In the genomic region with DNA sequence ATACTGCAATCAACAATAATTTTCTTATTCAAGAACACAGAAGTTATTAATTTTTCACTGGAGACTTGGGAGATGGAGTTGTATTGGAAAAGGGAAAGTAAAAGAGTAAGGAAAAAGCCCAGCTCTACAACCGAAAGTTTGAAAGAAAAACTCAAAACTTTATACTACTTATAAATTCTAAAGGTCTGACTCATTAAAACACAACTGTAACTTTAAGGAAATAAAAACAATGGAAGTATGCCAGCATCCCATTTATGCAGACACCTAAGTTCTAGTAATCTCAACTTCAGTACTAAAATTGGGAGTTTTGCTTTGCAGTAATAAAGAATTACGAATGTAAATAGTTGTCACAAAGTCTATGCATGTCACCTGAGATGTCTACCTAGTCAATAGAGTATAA, we compare ENCODE assay signal across 21 cellular contexts.
A peak's percentile ranks its signal among the peaks of the same experiment; 100 is the strongest.
DNase-seq lines count a peak whose midpoint lies in the region; ATAC-seq and TF ChIP-seq lines count a peak whose summit lies in the region.
"Had no signal": no experiment of that assay in that cellular context is flagged by ENCODE, and none has a peak within 500 bp of the region (broad histone marks: within the 10 kb centered on the region; RNA-seq: fewer than 3 reads in every experiment).

No MANE protein-coding gene starts in this region.

- TF ChIP-seq RAD21 in IMR-90 (IDR thresholded peaks at IDR 0.05; ENCODE audit: low read length) = no peak

- no peak overlapping the region for H2BK5ac ChIP-seq in IMR-90 (ENCODE audit: low read depth, low read length, poor library complexity, severe bottlenecking)

- H4K5ac ChIP-seq in IMR-90 (ENCODE audit: low read depth, low read length) = no peak overlapping the region

- DNase-seq in A172 (ENCODE audit: low spot score) (peak; percentile 57), IMR-90 (peak; percentile 72), chondrocyte (ENCODE audit: low spot score) (no peak), iris pigment epithelial cell (ENCODE audit: low read depth) (peak; percentile 72), foreskin melanocyte (no peak), NCI-H1417 (lab: John Stamatoyannopoulos, UW) (no peak), NAMALWA (ENCODE audit: low spot score) (no peak)
- DNase-seq: activated B cell treated with CpG ODN at 0.5 μM for 24 hours; activated CD8-positive, alpha-beta memory T cell treated with anti-CD3 and anti-CD28 coated beads for 24 hours; adrenal gland; cortex of kidney; H9; naive B cell; NCI-H1694 treated with DMSO at 0.1 percent for 48 hours; SHP77; stimulated activated CD4-positive, alpha-beta T cell treated with anti-CD3 and anti-CD28 coated beads, Interleukin-15, amount 100 ng/mL, for 24 hours; stimulated activated naive CD8-positive, alpha-beta T cell treated with anti-CD3 and anti-CD28 coated beads, Interleukin-15, Interleukin-2, amounts not matched to agents 100 U/mL and 50 U/mL, for 24 hours; T-helper 17 cell; upper lobe of left lung had no signal

- no CpG with 5 or more reads among the region's 2 CpGs for WGBS in IMR-90 (ENCODE audit: extremely low coverage in 2 of 2, insufficient read length in 1 of 2), 2 experiments

- H2AFZ ChIP-seq in IMR-90 (replicated peaks; ENCODE audit: low read length, poor library complexity) = no peak overlapping the region

- H3K36me3 Mint-ChIP-seq in chondrocyte (ENCODE audit: low read depth) = peaks cover 50% of the 10 kb centered on the region

- no peak overlapping the region for H3K56ac ChIP-seq in IMR-90 (ENCODE audit: extremely low read depth, insufficient read depth, low read length)

- no peak overlapping the region for H2AK5ac ChIP-seq in IMR-90 (ENCODE audit: low read depth, low read length)

- H3K4ac ChIP-seq in IMR-90 (ENCODE audit: low read depth, low read length) = no peak overlapping the region

- no peaks in the 10 kb centered on the region for H3K27me3 ChIP-seq in IMR-90 (ENCODE audit: control insufficient read depth, insufficient read depth, low read length)
- H3K27me3 ChIP-seq: adrenal gland, upper lobe of left lung had no signal

- H4K8ac ChIP-seq in IMR-90 (ENCODE audit: low read depth in 2 of 2, low read length in 2 of 2) = no peak overlapping the region

- H3K14ac ChIP-seq in IMR-90 (replicated peaks; ENCODE audit: low read depth, low read length) = no peak overlapping the region

- no peak overlapping the region for H3K18ac ChIP-seq in IMR-90 (ENCODE audit: low read depth, low read length)

- no peaks in the 10 kb centered on the region; a peak in 1 of 4 replicates for H3K79me1 ChIP-seq in IMR-90 (ENCODE audit: low read depth in 1 of 2, low read length in 2 of 2)

- no peaks in the 10 kb centered on the region for H3K27me3 Mint-ChIP-seq in chondrocyte (ENCODE audit: low read depth)
- H3K27me3 Mint-ChIP-seq: activated B cell treated with CpG ODN at 0.5 μM for 24 hours, naive B cell, T-helper 17 cell had no signal

- no peak overlapping the region for H2BK15ac ChIP-seq in IMR-90 (ENCODE audit: low read depth, low read length)

- H3K4me3 Mint-ChIP-seq in chondrocyte (ENCODE audit: unreplicated experiment) = peak overlapping the region; percentile 31
- H3K4me3 Mint-ChIP-seq: activated B cell treated with CpG ODN at 0.5 μM for 24 hours, H9, naive B cell, T-helper 17 cell had no signal

- no peaks in the 10 kb centered on the region for H4K20me1 ChIP-seq in IMR-90 (ENCODE audit: insufficient read depth, low read length)

- H3K36me3 ChIP-seq in IMR-90 (ENCODE audit: control insufficient read depth, insufficient read depth, low read length) = peaks cover 17% of the 10 kb centered on the region

- no peaks in the 10 kb centered on the region for H3K4me1 ChIP-seq in IMR-90 (ENCODE audit: control insufficient read depth, insufficient read depth, low read length)
- H3K4me1 ChIP-seq: adrenal gland, upper lobe of left lung had no signal

- intact Hi-C loops in IMR-90 (cut with micrococcal nuclease) = loop anchor here (5.0 kb wide), 1 partner anchor 129 kb away; the partner anchor contains the start of gene PHIP

- H3K27ac Mint-ChIP-seq in chondrocyte (ENCODE audit: unreplicated experiment) = peak overlapping the region; percentile 77
- H3K27ac Mint-ChIP-seq: activated B cell treated with CpG ODN at 0.5 μM for 24 hours, H9, T-helper 17 cell had no signal

- H3K4me2 ChIP-seq in IMR-90 (ENCODE audit: low read depth, low read length) = peak overlapping the region; percentile 53; the same call in 1 of the 2 replicates

- peaks cover 18% of the 10 kb centered on the region for H3K4me1 Mint-ChIP-seq in chondrocyte (ENCODE audit: low read depth)
- H3K4me1 Mint-ChIP-seq: activated B cell treated with CpG ODN at 0.5 μM for 24 hours, H9 had no signal

- no peak overlapping the region for H3K9ac ChIP-seq in IMR-90 (ENCODE audit: low read depth, low read length)

- dilution Hi-C loops in IMR-90 (cut with HindIII; ENCODE audit: low sequenced_read_pairs, unreplicated experiment) = no loop called here

- no peaks in the 10 kb centered on the region for H3K9me1 ChIP-seq in IMR-90 (ENCODE audit: insufficient read depth, low read length)

- no peak overlapping the region for H3K27ac ChIP-seq in IMR-90 (ENCODE audit: insufficient read depth, low read length)
- H3K27ac ChIP-seq: adrenal gland, upper lobe of left lung had no signal

- peak overlapping the region; percentile 14; the same call in 1 of the 2 replicates for H3K4me3 ChIP-seq in IMR-90 (ENCODE audit: insufficient read depth, low read depth, low read length)
- H3K4me3 ChIP-seq: adrenal gland, upper lobe of left lung had no signal

- peaks cover 9% of the 10 kb centered on the region for H3K9me3 ChIP-seq in IMR-90 (ENCODE audit: control insufficient read depth, insufficient read depth, low read length)

- no peak overlapping the region for H4K91ac ChIP-seq in IMR-90 (ENCODE audit: insufficient read depth, low read depth, low read length)

- POLR2A ChIA-PET in IMR-90 (lab: Charles Lee; ENCODE audit: unreplicated experiment) = no interaction called here

- ATAC-seq in IMR-90 (ENCODE audit: low read depth) = peak; percentile 81
- ATAC-seq in HG02970 (IDR thresholded peaks at IDR 0.05; ENCODE audit: low FRiP score, unreplicated experiment) = no peak
- ATAC-seq: esophagus mucosa; stimulated activated naive CD8-positive, alpha-beta T cell treated with anti-CD3 and anti-CD28 coated beads, Interleukin-15, Interleukin-2, amounts not matched to agents 100 U/mL and 50 U/mL, for 24 hours; T-helper 17 cell had no signal

- no peak overlapping the region for H2AK9ac ChIP-seq in IMR-90 (replicated peaks; ENCODE audit: low read depth, low read length, poor library complexity)

- TF ChIP-seq CTCF in IMR-90 (conservative IDR thresholded peaks at IDR 0.05; ENCODE audit: low read depth, low read length) (no peak), chondrocyte (IDR thresholded peaks at IDR 0.05) (no peak)

- no peak overlapping the region for H3K23ac ChIP-seq in IMR-90 (ENCODE audit: low read depth, low read length)

- TF ChIP-seq POLR2A in IMR-90 (IDR thresholded peaks at IDR 0.05; ENCODE audit: low read depth, low read length) = no peak

- BruUV-seq in IMR-90 (replicated peaks; lab: Mats Ljungman, UMichigan) = no TSS peak

- H3K9me3 Mint-ChIP-seq in chondrocyte (ENCODE audit: low read depth) = peaks cover 20% of the 10 kb centered on the region

- no peak overlapping the region for H2BK120ac ChIP-seq in IMR-90 (ENCODE audit: low read depth, low read length)

- in situ Hi-C loops in IMR-90 (cut with MboI; ENCODE audit: low sequenced_read_pairs) = no loop called here

- H2BK20ac ChIP-seq in IMR-90 (ENCODE audit: low read depth, low read length) = no peak overlapping the region

- CTCF ChIA-PET in IMR-90 (lab: Yijun Ruan, JAX) = no interaction called here

TF ChIP-seq in IMR-90, 13 proteins besides CTCF, POLR2A, EP300 and RAD21:
- TF ChIP-seq, protein P1, sequence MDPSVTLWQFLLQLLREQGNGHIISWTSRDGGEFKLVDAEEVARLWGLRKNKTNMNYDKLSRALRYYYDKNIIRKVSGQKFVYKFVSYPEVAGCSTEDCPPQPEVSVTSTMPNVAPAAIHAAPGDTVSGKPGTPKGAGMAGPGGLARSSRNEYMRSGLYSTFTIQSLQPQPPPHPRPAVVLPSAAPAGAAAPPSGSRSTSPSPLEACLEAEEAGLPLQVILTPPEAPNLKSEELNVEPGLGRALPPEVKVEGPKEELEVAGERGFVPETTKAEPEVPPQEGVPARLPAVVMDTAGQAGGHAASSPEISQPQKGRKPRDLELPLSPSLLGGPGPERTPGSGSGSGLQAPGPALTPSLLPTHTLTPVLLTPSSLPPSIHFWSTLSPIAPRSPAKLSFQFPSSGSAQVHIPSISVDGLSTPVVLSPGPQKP (IDR thresholded peaks at IDR 0.05; ENCODE audit: borderline replicate concordance, low read depth, low read length) = no peak
- TF ChIP-seq NFE2L2 (IDR thresholded peaks at IDR 0.05; ENCODE audit: low read depth, low read length) (no peak), SMC3 (IDR thresholded peaks at IDR 0.05; ENCODE audit: low read depth, low read length) (no peak), CEBPB (IDR thresholded peaks at IDR 0.05; ENCODE audit: low read depth, low read length) (no peak), FOS (IDR thresholded peaks at IDR 0.05; ENCODE audit: low read depth, low read length) (no peak), MXI1 (IDR thresholded peaks at IDR 0.05; ENCODE audit: borderline replicate concordance, low read depth, low read length) (no peak), CHD1 (IDR thresholded peaks at IDR 0.05; ENCODE audit: low read depth, low read length) (no peak), BHLHE40 (IDR thresholded peaks at IDR 0.05; ENCODE audit: low read depth, low read length) (no peak), MAZ (IDR thresholded peaks at IDR 0.05; ENCODE audit: borderline replicate concordance, low read depth, low read length) (no peak), MAFK (IDR thresholded peaks at IDR 0.05; ENCODE audit: low read depth, low read length) (no peak), RCOR1 (IDR thresholded peaks at IDR 0.05; ENCODE audit: insufficient replicate concordance, low read length) (no peak)
- TF ChIP-seq, protein P2, sequence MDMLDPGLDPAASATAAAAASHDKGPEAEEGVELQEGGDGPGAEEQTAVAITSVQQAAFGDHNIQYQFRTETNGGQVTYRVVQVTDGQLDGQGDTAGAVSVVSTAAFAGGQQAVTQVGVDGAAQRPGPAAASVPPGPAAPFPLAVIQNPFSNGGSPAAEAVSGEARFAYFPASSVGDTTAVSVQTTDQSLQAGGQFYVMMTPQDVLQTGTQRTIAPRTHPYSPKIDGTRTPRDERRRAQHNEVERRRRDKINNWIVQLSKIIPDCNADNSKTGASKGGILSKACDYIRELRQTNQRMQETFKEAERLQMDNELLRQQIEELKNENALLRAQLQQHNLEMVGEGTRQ (IDR thresholded peaks at IDR 0.05; ENCODE audit: low read depth, low read length) = no peak

Comparison
In these comparisons a context has a peak if more than half of its experiments do, and no peak if none do; other contexts are left out.
1. DNase-seq: peak in A172 (single experiment), IMR-90 (single experiment) and iris pigment epithelial cell (single experiment); none in chondrocyte (single experiment), foreskin melanocyte (single experiment), NCI-H1417 (0 of 3) and NAMALWA (single experiment).